22 cellular contexts compared by ENCODE assay signal in genomic region chr6:46790359-46790874, GRCh38. TPM values are rescaled to one million over a fixed set of nuclear protein-coding genes. Genes with fewer than 3 reads are reported as not detected.
DNase-seq lines count a peak whose midpoint lies in the region; ATAC-seq, FAIRE-seq and TF ChIP-seq lines count a peak whose summit lies in the region.
"Had no signal": no experiment of that assay in that cellular context is flagged by ENCODE, and none has a peak within 500 bp of the region (broad histone marks: within the 10 kb centered on the region; RNA-seq: fewer than 3 reads in every experiment).

No MANE protein-coding gene starts in this region.

- no peak overlapping the region for H3K4me3 ChIP-seq in HepG2 (replicated peaks in 1 of 3; ENCODE audit: insufficient read depth in 1 of 3, low read depth in 2 of 3, low read length in 3 of 3)
- H3K4me3 ChIP-seq in right lobe of liver: no peak overlapping the region
- H3K4me3 ChIP-seq in colonic mucosa: no peak overlapping the region
- H3K4me3 ChIP-seq in mesendoderm (ENCODE audit: low read length): no peak overlapping the region
- no peak overlapping the region for H3K4me3 ChIP-seq in OCI-LY7 (ENCODE audit: low read depth, low read length, poor library complexity, severe bottlenecking)
- H3K4me3 ChIP-seq: A549, BLaER1, GM12878 had no signal

- no peak overlapping the region for H4K8ac ChIP-seq in mesendoderm (ENCODE audit: low read depth, low read length)

- in situ Hi-C loops in HepG2 (cut with HindIII; ENCODE audit: extremely low pct_ligation_motif_present, low pct_unique_long_range_greater_than_20kb): no loop called here

- no peaks in the 10 kb centered on the region for H3K36me3 Mint-ChIP-seq in type B pancreatic cell
- H3K36me3 Mint-ChIP-seq: CD14-positive monocyte; CD4-positive, alpha-beta memory T cell had no signal

- intact Hi-C loops in HepG2 (cut with micrococcal nuclease; ENCODE audit: unreplicated experiment) (no loop called here), right lobe of liver (cut with DNase I) (no loop called here), colonic mucosa (cut with DNase I) (no loop called here), OCI-LY7 (cut with micrococcal nuclease; ENCODE audit: unreplicated experiment) (no loop called here)

- H3K79me1 ChIP-seq in mesendoderm (ENCODE audit: low read length): no peaks in the 10 kb centered on the region

- H3K27ac ChIP-seq in HepG2 (ENCODE audit: extremely low read length, insufficient read depth, low read length) (peak overlapping the region; percentile 39), right lobe of liver (no peak overlapping the region), colonic mucosa (peak overlapping the region; percentile 73), mesendoderm (ENCODE audit: low read depth, low read length) (no peak overlapping the region), OCI-LY7 (ENCODE audit: low read depth, low read length, poor library complexity, severe bottlenecking) (no peak overlapping the region)
- H3K27ac ChIP-seq: 22Rv1, A549, BLaER1 had no signal

- TF ChIP-seq EP300 in HepG2 (IDR thresholded peaks at IDR 0.05; ENCODE audit: low read depth in 2 of 2, low read length in 2 of 2) (no peak), HepG2 (CRISPR knock-in tag; IDR thresholded peaks at IDR 0.05; ENCODE audit: borderline replicate concordance) (no peak)

- no peak overlapping the region for H3K18ac ChIP-seq in mesendoderm (ENCODE audit: low read length)

- no peak for TF ChIP-seq RAD21 in HepG2 (CRISPR knock-in tag; IDR thresholded peaks at IDR 0.05)

- H4K20me1 ChIP-seq in HepG2 (ENCODE audit: insufficient read depth, low read length) (no peaks in the 10 kb centered on the region), OCI-LY7 (ENCODE audit: insufficient read depth, low read length) (no peaks in the 10 kb centered on the region)
- H4K20me1 ChIP-seq: BLaER1 had no signal

- no peak overlapping the region for H3K56ac ChIP-seq in mesendoderm (ENCODE audit: low read length)

- H2AFZ ChIP-seq in HepG2 (ENCODE audit: low read length): no peak overlapping the region
- H2AFZ ChIP-seq in OCI-LY7 (ENCODE audit: low read length): no peak overlapping the region

- CTCF ChIA-PET in HepG2 (lab: Yijun Ruan, JAX; ENCODE audit: low intra/inter-chr PET ratio, low total read pairs): no interaction called here
- CTCF ChIA-PET in OCI-LY7 (lab: Charles Lee; ENCODE audit: unreplicated experiment): no interaction called here

- H3K27ac Mint-ChIP-seq in type B pancreatic cell: peak overlapping the region; percentile 73
- H3K27ac Mint-ChIP-seq: CD4-positive, alpha-beta memory T cell; H9 had no signal

- TF ChIP-seq CTCF in HepG2 (CRISPR knock-in tag; IDR thresholded peaks at IDR 0.05) (no peak), right lobe of liver (IDR thresholded peaks at IDR 0.05) (no peak), colonic mucosa (IDR thresholded peaks at IDR 0.05) (no peak), type B pancreatic cell (conservative IDR thresholded peaks at IDR 0.05) (no peak), OCI-LY7 (conservative IDR thresholded peaks at IDR 0.05; ENCODE audit: low read length) (no peak)

- TF ChIP-seq POLR2A in HepG2 (IDR thresholded peaks at IDR 0.05; ENCODE audit: insufficient read depth in 1 of 2, low read depth in 2 of 2, low read length in 2 of 2): no peak
- no peak for TF ChIP-seq POLR2A in right lobe of liver (IDR thresholded peaks at IDR 0.05)

- FAIRE-seq in HepG2 (lab: Jason Lieb, UNC): no peak
- FAIRE-seq: A549, GM12878, GM19239, H1 had no signal

- no peak overlapping the region for H2AK5ac ChIP-seq in mesendoderm (ENCODE audit: low read length)

- no peaks in the 10 kb centered on the region; the same call in 1 of the 2 replicates for H3K9me2 ChIP-seq in OCI-LY7 (ENCODE audit: insufficient read depth, low read length)

- no peaks in the 10 kb centered on the region for H3K9me3 ChIP-seq in HepG2 (ENCODE audit: low read length)
- H3K9me3 ChIP-seq in right lobe of liver: no peaks in the 10 kb centered on the region
- no peaks in the 10 kb centered on the region for H3K9me3 ChIP-seq in colonic mucosa
- H3K9me3 ChIP-seq in OCI-LY7 (ENCODE audit: low read length): no peaks in the 10 kb centered on the region
- H3K9me3 ChIP-seq: A549, BLaER1 had no signal

- H3K4me2 ChIP-seq in HepG2 (ENCODE audit: low read depth, low read length) (no peak overlapping the region), mesendoderm (ENCODE audit: low read length) (no peak overlapping the region), OCI-LY7 (ENCODE audit: low read length) (no peak overlapping the region)
- H3K4me2 ChIP-seq: A549, BLaER1 had no signal

- no peaks in the 10 kb centered on the region for H3K79me2 ChIP-seq in HepG2 (ENCODE audit: insufficient read depth, low read length)
- H3K79me2 ChIP-seq in mesendoderm (ENCODE audit: control insufficient read depth, insufficient read depth, low read length): no peaks in the 10 kb centered on the region
- no peaks in the 10 kb centered on the region for H3K79me2 ChIP-seq in OCI-LY7 (ENCODE audit: insufficient read depth, low read depth, low read length)

- H3K36me3 ChIP-seq in HepG2 (replicated peaks in 1 of 2; ENCODE audit: control insufficient read depth in 1 of 2, insufficient read depth in 2 of 2, low read length in 2 of 2) (no peaks in the 10 kb centered on the region), right lobe of liver (no peaks in the 10 kb centered on the region), colonic mucosa (no peaks in the 10 kb centered on the region), mesendoderm (ENCODE audit: control insufficient read depth, insufficient read depth, low read length) (no peaks in the 10 kb centered on the region), OCI-LY7 (ENCODE audit: insufficient read depth, low read length) (no peaks in the 10 kb centered on the region)
- H3K36me3 ChIP-seq: BLaER1 had no signal

- no peaks in the 10 kb centered on the region for H3K27me3 ChIP-seq in HepG2 (ENCODE audit: control insufficient read depth in 1 of 2, insufficient read depth in 2 of 2, low read length in 2 of 2)
- H3K27me3 ChIP-seq in right lobe of liver: no peaks in the 10 kb centered on the region
- H3K27me3 ChIP-seq in colonic mucosa: no peaks in the 10 kb centered on the region
- no peaks in the 10 kb centered on the region for H3K27me3 ChIP-seq in mesendoderm (ENCODE audit: insufficient read depth, low read length, poor library complexity)
- H3K27me3 ChIP-seq: BLaER1 had no signal

- H2BK5ac ChIP-seq in mesendoderm (ENCODE audit: low read length): no peak overlapping the region

- no peak overlapping the region for H3K4ac ChIP-seq in mesendoderm (ENCODE audit: low read depth, low read length)

- ATAC-seq in HepG2 (peak; percentile 52), right lobe of liver (no peak)
- ATAC-seq: A549, GM12878 had no signal

- DNase-seq in HepG2 (ENCODE audit: low spot score) (no peak), right lobe of liver (no peak), colonic mucosa (no peak), mesendoderm (peak; percentile 44), type B pancreatic cell (ENCODE audit: extremely low spot score, unreplicated experiment) (no peak), SK-N-DZ (ENCODE audit: low spot score) (no peak), OCI-LY7 (ENCODE audit: low spot score) (no peak), hippocampal formation (lab: John Stamatoyannopoulos, UW) (no peak)
- DNase-seq: AML-193; Calu3; CD4-positive, alpha-beta memory T cell; DND-41; EL; H9 had no signal

- no peak overlapping the region for H3K4me3 Mint-ChIP-seq in type B pancreatic cell
- H3K4me3 Mint-ChIP-seq: CD14-positive monocyte; CD4-positive, alpha-beta memory T cell; H9 had no signal

- H3K23ac ChIP-seq in mesendoderm (ENCODE audit: low read length): no peak overlapping the region

- no peak overlapping the region for H2BK15ac ChIP-seq in mesendoderm (replicated peaks; ENCODE audit: low read depth)

- H3K27me3 Mint-ChIP-seq in type B pancreatic cell: no peaks in the 10 kb centered on the region

- POLR2A ChIA-PET in HepG2 (lab: Yijun Ruan, JAX): no interaction called here
- POLR2A ChIA-PET in OCI-LY7 (lab: Charles Lee): interaction anchor here (0.6 to 0.9 kb wide), 2 partner anchors 12 to 151 kb away, joined by 3 to 5 read pairs; no protein-coding TSS in a partner anchor

- H3K4me1 Mint-ChIP-seq in type B pancreatic cell (ENCODE audit: unreplicated experiment): no peaks in the 10 kb centered on the region
- H3K4me1 Mint-ChIP-seq: CD4-positive, alpha-beta memory T cell; H9 had no signal

- BruUV-seq in HepG2 (replicated peaks; lab: Mats Ljungman, UMichigan) (no TSS peak), OCI-LY7 (replicated peaks; lab: Mats Ljungman, UMichigan) (no TSS peak)

- H4K5ac ChIP-seq in mesendoderm (ENCODE audit: low read length): no peak overlapping the region

- H2BK120ac ChIP-seq in mesendoderm (ENCODE audit: low read depth, low read length): no peak overlapping the region

- H3K4me1 ChIP-seq in HepG2 (ENCODE audit: insufficient read depth, low read length) (peaks cover 23% of the 10 kb centered on the region), right lobe of liver (no peaks in the 10 kb centered on the region), colonic mucosa (no peaks in the 10 kb centered on the region), mesendoderm (ENCODE audit: control insufficient read depth, low read depth, low read length) (no peaks in the 10 kb centered on the region), OCI-LY7 (ENCODE audit: insufficient read depth, low read length, poor library complexity, severe bottlenecking) (no peaks in the 10 kb centered on the region)
- H3K4me1 ChIP-seq: A549, BLaER1 had no signal

- H3K9me3 Mint-ChIP-seq in type B pancreatic cell: no peaks in the 10 kb centered on the region
- H3K9me3 Mint-ChIP-seq: CD4-positive, alpha-beta memory T cell; H9 had no signal

- H3K9ac ChIP-seq in HepG2 (ENCODE audit: insufficient read depth, low read depth, low read length) (no peak overlapping the region), colonic mucosa (ENCODE audit: low read depth in 2 of 2, low read length in 2 of 2) (peak overlapping the region in 1 of 2 donors; percentile 6), mesendoderm (ENCODE audit: low read length) (no peak overlapping the region)
- H3K9ac ChIP-seq: BLaER1 had no signal

RNA-seq across cellular contexts. Expression of gene MEP1A, which starts 2.8 kb away (rescaled TPM):
- total RNA-seq in HepG2 (2016; rRNA removed; fragmentation: Illumina TruSeq; extraction: Trizol) (0.10 and 0.24 TPM in 2 replicates), right lobe of liver (under 1 TPM in 2 of 6 experiments, not detected in 4; 0.07 to 0.18 TPM), colonic mucosa (100 to 1,000 TPM in 1 of 2 donors, 10 to 100 TPM in 1; 38.0 to 207 TPM), type B pancreatic cell (ENCODE audit: low replicate concordance) (3.6 and 22.4 TPM in 2 replicates), OCI-LY7 (2022) (not detected in 2 replicates)
- not detected in 2 replicates for total RNA-seq in HepG2 (2016; cell fraction: cytosol; rRNA removed; fragmentation: Illumina TruSeq; extraction: Trizol; ENCODE audit: low read depth)
- total RNA-seq in HepG2 (2016; cell fraction: insoluble cytoplasmic fraction; rRNA removed; fragmentation: Illumina TruSeq; extraction: Trizol): 0.12 and 0.22 TPM in 2 replicates
- total RNA-seq in HepG2 (2016; cell fraction: membrane; rRNA removed; fragmentation: Illumina TruSeq; extraction: Trizol): 0.06 TPM in 1 of 2 replicates, not detected in the other
- 0.25 and 0.28 TPM in 2 replicates for total RNA-seq in HepG2 (2016; cell fraction: nucleus; rRNA removed; fragmentation: Illumina TruSeq; extraction: Trizol)
- 0.83 and 3.0 TPM in 2 replicates for polyA plus RNA-seq in HepG2 (2011; rRNA removed)
- polyA plus RNA-seq in HepG2 (2011; cell fraction: cytosol; rRNA removed): 0.71 and 2.9 TPM in 2 replicates
- polyA plus RNA-seq in HepG2 (2011; cell fraction: nucleus; rRNA removed): 0.61 and 1.3 TPM in 2 replicates
- polyA plus RNA-seq in HepG2 (2012): 2.3 and 10.9 TPM in 2 replicates
- 0.05 TPM in 1 of 2 replicates, not detected in the other for polyA plus RNA-seq in HepG2 (2016; cell fraction: cytosol; fragmentation: Illumina TruSeq; extraction: Trizol; ENCODE audit: low read depth)
- polyA plus RNA-seq in HepG2 (2016; cell fraction: insoluble cytoplasmic fraction; fragmentation: Illumina TruSeq; extraction: Trizol; ENCODE audit: low read depth): 0.08 TPM in 1 of 2 replicates, not detected in the other
- polyA plus RNA-seq in HepG2 (2016; cell fraction: membrane; fragmentation: Illumina TruSeq; extraction: Trizol; ENCODE audit: low read depth): not detected in 2 replicates
- 0.25 TPM in 1 of 2 replicates, not detected in the other for polyA plus RNA-seq in HepG2 (2016; cell fraction: nucleus; fragmentation: Illumina TruSeq; extraction: Trizol; ENCODE audit: insufficient read depth, low read depth)
- polyA minus RNA-seq in HepG2 (2011; rRNA and poly(A)+ RNA removed; ENCODE audit: low replicate concordance): 0.38 TPM in 1 of 2 replicates, not detected in the other
- polyA minus RNA-seq in HepG2 (2011; cell fraction: cytosol; rRNA and poly(A)+ RNA removed): 0.26 and 0.49 TPM in 2 replicates
- 0.64 and 1.5 TPM in 2 replicates for polyA minus RNA-seq in HepG2 (2011; cell fraction: nucleus; rRNA and poly(A)+ RNA removed)
- not detected for polyA plus RNA-seq in mesendoderm (2013, experiment 1 of 2)
- not detected for polyA plus RNA-seq in mesendoderm (2013, experiment 2 of 2)
- polyA plus RNA-seq in SK-N-DZ (2014; cell fraction: cytosol; rRNA removed): not detected in 2 replicates
- not detected in 2 replicates for polyA plus RNA-seq in SK-N-DZ (2014; cell fraction: nucleus; rRNA removed)
- not detected in 2 replicates for total RNA-seq in OCI-LY7 (2014; rRNA removed; shearing (Covaris generic))
- total RNA-seq: Calu3; CD4-positive, alpha-beta memory T cell; G401; GM12878; H1; H9 had no signal
- polyA plus RNA-seq: A549; CD4-positive, alpha-beta memory T cell; GM12878 had no signal

RNA-seq across cellular contexts. Expression of gene ANKRD66, which starts 43.7 kb away (rescaled TPM):
- total RNA-seq in HepG2 (2016; rRNA removed; fragmentation: Illumina TruSeq; extraction: Trizol): not detected in 2 replicates
- total RNA-seq in HepG2 (2016; cell fraction: cytosol; rRNA removed; fragmentation: Illumina TruSeq; extraction: Trizol; ENCODE audit: low read depth): not detected in 2 replicates
- total RNA-seq in HepG2 (2016; cell fraction: insoluble cytoplasmic fraction; rRNA removed; fragmentation: Illumina TruSeq; extraction: Trizol): not detected in 2 replicates
- not detected in 2 replicates for total RNA-seq in HepG2 (2016; cell fraction: membrane; rRNA removed; fragmentation: Illumina TruSeq; extraction: Trizol)
- total RNA-seq in HepG2 (2016; cell fraction: nucleus; rRNA removed; fragmentation: Illumina TruSeq; extraction: Trizol): not detected in 2 replicates
- not detected in 2 replicates for polyA plus RNA-seq in HepG2 (2011; rRNA removed)
- polyA plus RNA-seq in HepG2 (2011; cell fraction: cytosol; rRNA removed): not detected in 2 replicates
- polyA plus RNA-seq in HepG2 (2011; cell fraction: nucleus; rRNA removed): not detected in 2 replicates
- not detected in 2 replicates for polyA plus RNA-seq in HepG2 (2012)
- not detected in 2 replicates for polyA plus RNA-seq in HepG2 (2016; cell fraction: cytosol; fragmentation: Illumina TruSeq; extraction: Trizol; ENCODE audit: low read depth)
- not detected in 2 replicates for polyA plus RNA-seq in HepG2 (2016; cell fraction: insoluble cytoplasmic fraction; fragmentation: Illumina TruSeq; extraction: Trizol; ENCODE audit: low read depth)
- polyA plus RNA-seq in HepG2 (2016; cell fraction: membrane; fragmentation: Illumina TruSeq; extraction: Trizol; ENCODE audit: low read depth): not detected in 2 replicates
- polyA plus RNA-seq in HepG2 (2016; cell fraction: nucleus; fragmentation: Illumina TruSeq; extraction: Trizol; ENCODE audit: insufficient read depth, low read depth): not detected in 2 replicates
- not detected in 2 replicates for polyA minus RNA-seq in HepG2 (2011; rRNA and poly(A)+ RNA removed; ENCODE audit: low replicate concordance)
- not detected in 2 replicates for polyA minus RNA-seq in HepG2 (2011; cell fraction: cytosol; rRNA and poly(A)+ RNA removed)
- polyA minus RNA-seq in HepG2 (2011; cell fraction: nucleus; rRNA and poly(A)+ RNA removed): not detected in 2 replicates
- total RNA-seq in right lobe of liver: not detected
- total RNA-seq in colonic mucosa: not detected
- polyA plus RNA-seq in mesendoderm (2013, experiment 1 of 2): not detected
- polyA plus RNA-seq in mesendoderm (2013, experiment 2 of 2): not detected
- 0.34 TPM in 1 of 2 replicates, not detected in the other for total RNA-seq in type B pancreatic cell (ENCODE audit: low replicate concordance)
- polyA plus RNA-seq in SK-N-DZ (2014; cell fraction: cytosol; rRNA removed): not detected in 2 replicates
- not detected in 2 replicates for polyA plus RNA-seq in SK-N-DZ (2014; cell fraction: nucleus; rRNA removed)
- total RNA-seq in OCI-LY7 (2014; rRNA removed; shearing (Covaris generic)): not detected in 2 replicates
- total RNA-seq in OCI-LY7 (2022): not detected in 2 replicates
- total RNA-seq: Calu3; CD4-positive, alpha-beta memory T cell; G401; GM12878; H1; H9 had no signal
- polyA plus RNA-seq: A549; CD14-positive monocyte; CD4-positive, alpha-beta memory T cell; GM12878 had no signal

RNA-seq across cellular contexts. Expression of gene PLA2G7, which starts 55.2 kb away (rescaled TPM):
- total RNA-seq in HepG2 (2016; rRNA removed; fragmentation: Illumina TruSeq; extraction: Trizol) (not detected in 2 replicates), right lobe of liver (1 to 10 TPM in 5 of 6 experiments, under 1 TPM in 1; 0.92 to 7.4 (median 1.6) TPM), colonic mucosa (1 to 10 TPM; 1.2 to 2.9 TPM), type B pancreatic cell (ENCODE audit: low replicate concordance) (0.71 and 1.2 TPM in 2 replicates), OCI-LY7 (2022) (not detected in 2 replicates)
- not detected in 2 replicates for total RNA-seq in HepG2 (2016; cell fraction: cytosol; rRNA removed; fragmentation: Illumina TruSeq; extraction: Trizol; ENCODE audit: low read depth)
- not detected in 2 replicates for total RNA-seq in HepG2 (2016; cell fraction: insoluble cytoplasmic fraction; rRNA removed; fragmentation: Illumina TruSeq; extraction: Trizol)
- total RNA-seq in HepG2 (2016; cell fraction: membrane; rRNA removed; fragmentation: Illumina TruSeq; extraction: Trizol): not detected in 2 replicates
- not detected in 2 replicates for total RNA-seq in HepG2 (2016; cell fraction: nucleus; rRNA removed; fragmentation: Illumina TruSeq; extraction: Trizol)
- polyA plus RNA-seq in HepG2 (2011; rRNA removed): not detected in 2 replicates
- polyA plus RNA-seq in HepG2 (2011; cell fraction: cytosol; rRNA removed): not detected in 2 replicates
- polyA plus RNA-seq in HepG2 (2011; cell fraction: nucleus; rRNA removed): not detected in 2 replicates
- not detected in 2 replicates for polyA plus RNA-seq in HepG2 (2012)
- not detected in 2 replicates for polyA plus RNA-seq in HepG2 (2016; cell fraction: cytosol; fragmentation: Illumina TruSeq; extraction: Trizol; ENCODE audit: low read depth)
- not detected in 2 replicates for polyA plus RNA-seq in HepG2 (2016; cell fraction: insoluble cytoplasmic fraction; fragmentation: Illumina TruSeq; extraction: Trizol; ENCODE audit: low read depth)
- not detected in 2 replicates for polyA plus RNA-seq in HepG2 (2016; cell fraction: membrane; fragmentation: Illumina TruSeq; extraction: Trizol; ENCODE audit: low read depth)
- polyA plus RNA-seq in HepG2 (2016; cell fraction: nucleus; fragmentation: Illumina TruSeq; extraction: Trizol; ENCODE audit: insufficient read depth, low read depth): not detected in 2 replicates
- polyA minus RNA-seq in HepG2 (2011; rRNA and poly(A)+ RNA removed; ENCODE audit: low replicate concordance): not detected in 2 replicates
- not detected in 2 replicates for polyA minus RNA-seq in HepG2 (2011; cell fraction: cytosol; rRNA and poly(A)+ RNA removed)
- not detected in 2 replicates for polyA minus RNA-seq in HepG2 (2011; cell fraction: nucleus; rRNA and poly(A)+ RNA removed)
- polyA plus RNA-seq in mesendoderm (2013, experiment 1 of 2): 1.1 TPM
- polyA plus RNA-seq in mesendoderm (2013, experiment 2 of 2): 1.1 TPM
- polyA plus RNA-seq in SK-N-DZ (2014; cell fraction: cytosol; rRNA removed): not detected in 2 replicates
- polyA plus RNA-seq in SK-N-DZ (2014; cell fraction: nucleus; rRNA removed): not detected in 2 replicates
- not detected in 2 replicates for total RNA-seq in OCI-LY7 (2014; rRNA removed; shearing (Covaris generic))
- total RNA-seq: G401, GM12878 had no signal
- polyA plus RNA-seq: CD4-positive, alpha-beta memory T cell; GM12878 had no signal

Comparison
In these comparisons a context has a peak if more than half of its experiments do, and no peak if none do; other contexts are left out.
1. H3K27ac ChIP-seq: peak in HepG2 (single experiment) and colonic mucosa (single experiment); none in right lobe of liver (0 of 3), mesendoderm (single experiment) and OCI-LY7 (single experiment).